Comparison of ENCODE assay signal across 8 cellular contexts in genomic region chr14:24092960-24093900, GRCh38. TPM values are rescaled to one million over a fixed set of nuclear protein-coding genes. Genes with fewer than 3 reads are reported as not detected.
DNase-seq lines count a peak whose midpoint lies in the region; ATAC-seq and TF ChIP-seq lines count a peak whose summit lies in the region.

No MANE protein-coding gene starts in this region.

- H3K4me1 Mint-ChIP-seq in T-cell = peaks cover 28 to 46% (median 39%) of the 10 kb centered on the region in 3 donors

- H3K9me3 Mint-ChIP-seq in T-cell = no peaks in the 10 kb centered on the region

- DNase-seq in GM06990 (ENCODE audit: extremely low read depth, insufficient read length) (no peak), T-cell (no peak), fibroblast of mammary gland (ENCODE audit: low read depth) (no peak), Ammon's horn (ENCODE audit: low spot score) (no peak), NCI-H1048 (lab: John Stamatoyannopoulos, UW) (no peak), NCI-H128 (lab: John Stamatoyannopoulos, UW; ENCODE audit: unreplicated experiment) (no peak), GF-D8 (lab: John Stamatoyannopoulos, UW) (no peak)

- peaks cover 4% of the 10 kb centered on the region for H3K36me3 Mint-ChIP-seq in T-cell

- peak overlapping the region; percentile 93 to 97 (median 96) for H3K4me3 Mint-ChIP-seq in T-cell

- peak overlapping the region; percentile 91 to 98 for H3K27ac Mint-ChIP-seq in T-cell

- H3K27ac ChIP-seq in rectal smooth muscle tissue (ENCODE audit: low read depth, low read length) = peak overlapping the region; percentile 86

- peak overlapping the region; percentile 72 for H3K4me3 ChIP-seq in GM06990 (replicated peaks; ENCODE audit: low read depth, low read length)
- peak overlapping the region; percentile 74 for H3K4me3 ChIP-seq in fibroblast of mammary gland (ENCODE audit: control insufficient read depth, low read depth, low read length)
- H3K4me3 ChIP-seq in rectal smooth muscle tissue (ENCODE audit: low read length) = peak overlapping the region; percentile 69

- POLR2A ChIA-PET in T-cell (lab: Charles Lee) = interaction anchor here in 1 of 2 donors (0.6 to 0.7 kb wide), 3 partner anchors 11 to 790 kb away, joined by 3 to 4 read pairs (median 3); no protein-coding TSS in a partner anchor

- ATAC-seq in T-cell (replicated peaks in 1 of 4) = no peak

- TF ChIP-seq CTCF in GM06990 (IDR thresholded peaks at IDR 0.05; ENCODE audit: insufficient read depth, low read length, poor library complexity, severe bottlenecking) (no peak), fibroblast of mammary gland (conservative IDR thresholded peaks at IDR 0.05; ENCODE audit: control insufficient read depth, insufficient read depth, low read depth, low read length) (no peak)

- H3K9ac ChIP-seq in rectal smooth muscle tissue (ENCODE audit: low read length) = no peak overlapping the region

- H3K27me3 ChIP-seq in GM06990 (replicated peaks; ENCODE audit: control insufficient read depth, insufficient read depth, low read length) (no peaks in the 10 kb centered on the region), rectal smooth muscle tissue (ENCODE audit: control insufficient read depth, insufficient read depth, low read length) (no peaks in the 10 kb centered on the region)

- H3K36me3 ChIP-seq in GM06990 (ENCODE audit: control insufficient read depth, insufficient read depth, low read length) = peaks cover 7% of the 10 kb centered on the region
- no peaks in the 10 kb centered on the region for H3K36me3 ChIP-seq in rectal smooth muscle tissue (ENCODE audit: control insufficient read depth, insufficient read depth, low read length)

- CTCF ChIA-PET in T-cell (lab: Charles Lee) = interaction anchor here in 1 of 2 donors (1.0 to 7.6 kb wide), 2 partner anchors 16 to 21 kb away, joined by 5 to 96 read pairs; partner anchors contain the start of genes DCAF11 and NRL

- H3K4me1 ChIP-seq in rectal smooth muscle tissue (ENCODE audit: control insufficient read depth, insufficient read depth, low read length) = peaks cover 3% of the 10 kb centered on the region

- H3K27me3 Mint-ChIP-seq in T-cell = no peaks in the 10 kb centered on the region

RNA-seq across cellular contexts. Expression of gene PCK2, which starts 0.9 kb away (rescaled TPM):
- total RNA-seq in T-cell = 10 to 100 TPM; 11.8 to 35.5 (median 29.4) TPM

RNA-seq across cellular contexts. Expression of gene DCAF11, which starts 21.3 kb away (rescaled TPM):
- total RNA-seq in T-cell = 10 to 100 TPM; 78.5 to 94.1 (median 89.6) TPM

RNA-seq across cellular contexts. Expression of gene NRL, which starts 21.5 kb away (rescaled TPM):
- 1 to 10 TPM; 1.9 to 3.7 (median 3.4) TPM for total RNA-seq in T-cell

RNA-seq across cellular contexts. Expression of gene CPNE6, which starts 21.9 kb away (rescaled TPM):
- not detected for total RNA-seq in T-cell

RNA-seq across cellular contexts. Expression of gene FITM1, which starts 37.2 kb away (rescaled TPM):
- 1 to 10 TPM; 2.5 to 3.5 (median 3.2) TPM for total RNA-seq in T-cell
